20 cellular contexts compared by ENCODE assay signal in genomic region chr13:80448725-80449124, GRCh38.
"Had no signal": no experiment of that assay in that cellular context is flagged by ENCODE, and none has a peak within 500 bp of the region (broad histone marks: within the 10 kb centered on the region; RNA-seq: fewer than 3 reads in every experiment).

No MANE protein-coding gene starts in this region.

- H3K36me3 ChIP-seq: neural progenitor cell, prostate gland, sigmoid colon, stomach had no signal

- H3K27ac ChIP-seq: coronary artery, hepatocyte, neural progenitor cell, parathyroid adenoma, prostate gland, sigmoid colon, stomach had no signal

- H3K9ac ChIP-seq: neural progenitor cell, parathyroid adenoma had no signal

- H3K27me3 ChIP-seq: hepatocyte, neural progenitor cell, sigmoid colon, stomach had no signal

- ATAC-seq: left colon; natural killer cell treated with Interleukin-12 subunit alpha and Interleukin-12 subunit beta and Interleukin-15 and Interleukin-18, amount 100 ng/mL, for 72 hours had no signal

- H3K9me3 ChIP-seq: prostate gland, sigmoid colon, stomach had no signal

- DNase-seq: effector CD4-positive, alpha-beta T cell; endodermal cell; erythroblast; foreskin melanocyte; head of caudate nucleus; left colon; mammary epithelial cell; occipital lobe; sigmoid colon; small intestine; stimulated activated CD4-positive, alpha-beta T cell treated with anti-CD3 and anti-CD28 coated beads, Interleukin-12 subunit alpha, Interleukin-12 subunit beta, amount 100 ng/mL, for 4 hours; stimulated activated naive CD4-positive, alpha-beta T cell; stomach; trophoblast cell had no signal

- H3K79me2 ChIP-seq: hepatocyte, parathyroid adenoma had no signal

- FAIRE-seq: small intestine had no signal

- H2AFZ ChIP-seq: hepatocyte, neural progenitor cell, parathyroid adenoma had no signal

- H3K4me1 ChIP-seq: neural progenitor cell, parathyroid adenoma, prostate gland, sigmoid colon, stomach had no signal

- H3K4me2 ChIP-seq: hepatocyte, neural progenitor cell had no signal

- H3K4me3 ChIP-seq: coronary artery, hepatocyte, neural progenitor cell, prostate gland, sigmoid colon, stomach had no signal
